In genomic region chr17:19344311-19345066, GRCh38 we compare ENCODE assay signal across 31 cellular contexts. TPM values are rescaled to one million over a fixed set of nuclear protein-coding genes. Genes with fewer than 3 reads are reported as not detected.
DNase-seq lines count a peak whose midpoint lies in the region; ATAC-seq and TF ChIP-seq lines count a peak whose summit lies in the region.
"Had no signal": no experiment of that assay in that cellular context is flagged by ENCODE, and none has a peak within 500 bp of the region (broad histone marks: within the 10 kb centered on the region; RNA-seq: fewer than 3 reads in every experiment).

No MANE protein-coding gene starts in this region.

- H3K9ac ChIP-seq in Karpas-422 (ENCODE audit: low read length), result no peak overlapping the region
- H3K9ac ChIP-seq: BLaER1 had no signal

- H3K4me2 ChIP-seq in osteoblast (ENCODE audit: insufficient read depth, low read length) (no peak overlapping the region), Karpas-422 (ENCODE audit: low read depth, low read length, poor library complexity, severe bottlenecking) (no peak overlapping the region)
- H3K4me2 ChIP-seq: BLaER1 had no signal

- peak; percentile 47 for ATAC-seq in stimulated activated naive CD8-positive, alpha-beta T cell treated with anti-CD3 and anti-CD28 coated beads, Interleukin-15, amount 100 ng/mL, for 72 hours
- ATAC-seq in stimulated activated naive CD8-positive, alpha-beta T cell treated with anti-CD3 and anti-CD28 coated beads, Interleukin-15, Interleukin-2, amounts not matched to agents 100 U/mL and 50 U/mL, for 24 hours, result no peak
- ATAC-seq in HG02973 (IDR thresholded peaks at IDR 0.05; ENCODE audit: unreplicated experiment), result no peak
- ATAC-seq: heart left ventricle had no signal

- no peaks in the 10 kb centered on the region for H3K9me2 ChIP-seq in Karpas-422 (replicated peaks; ENCODE audit: insufficient read depth, low read length)

- no peak overlapping the region for H3K27ac ChIP-seq in osteoblast (ENCODE audit: low read depth, low read length)
- H3K27ac ChIP-seq in vagina, result peak overlapping the region; percentile 91
- H3K27ac ChIP-seq in Karpas-422 (ENCODE audit: low read length), result no peak overlapping the region
- no peak overlapping the region for H3K27ac ChIP-seq in SJCRH30
- H3K27ac ChIP-seq: BLaER1, SK-N-MC had no signal

- no peak overlapping the region for H3K4me3 ChIP-seq in osteoblast (ENCODE audit: insufficient read depth, low read length)
- no peak overlapping the region for H3K4me3 ChIP-seq in vagina
- no peak overlapping the region for H3K4me3 ChIP-seq in Karpas-422 (ENCODE audit: low read length)
- H3K4me3 ChIP-seq in SJCRH30, result no peak overlapping the region
- H3K4me3 ChIP-seq: BLaER1, heart left ventricle, SK-N-MC had no signal

- H3K27me3 ChIP-seq in osteoblast (ENCODE audit: insufficient read depth, low read length), result no peaks in the 10 kb centered on the region
- no peaks in the 10 kb centered on the region for H3K27me3 ChIP-seq in vagina
- no peaks in the 10 kb centered on the region for H3K27me3 ChIP-seq in Karpas-422 (ENCODE audit: low read length)
- no peaks in the 10 kb centered on the region for H3K27me3 ChIP-seq in SJCRH30
- H3K27me3 ChIP-seq: heart left ventricle had no signal

- peaks cover 21% of the 10 kb centered on the region for H3K27me3 Mint-ChIP-seq in stimulated activated naive CD8-positive, alpha-beta T cell treated with anti-CD3 and anti-CD28 coated beads, Interleukin-15, amount 100 ng/mL, for 72 hours

- H3K36me3 ChIP-seq in osteoblast (ENCODE audit: insufficient read depth, low read length) (no peaks in the 10 kb centered on the region), vagina (no peaks in the 10 kb centered on the region), Karpas-422 (ENCODE audit: insufficient read depth, low read length) (no peaks in the 10 kb centered on the region), SJCRH30 (no peaks in the 10 kb centered on the region)
- H3K36me3 ChIP-seq: BLaER1, heart left ventricle had no signal

- H3K4me3 Mint-ChIP-seq in stimulated activated naive CD8-positive, alpha-beta T cell treated with anti-CD3 and anti-CD28 coated beads, Interleukin-15, amount 100 ng/mL, for 72 hours, result no peak overlapping the region
- H3K4me3 Mint-ChIP-seq: T-helper 1 cell treated with Interleukin-12 subunit alpha and Interleukin-12 subunit beta and Interleukin-4 antibody, amounts not matched to agents 30 μg/mL and 1 μg/mL, for 36 hours had no signal

- H3K79me2 ChIP-seq in osteoblast (ENCODE audit: insufficient read depth, low read length), result no peaks in the 10 kb centered on the region
- no peaks in the 10 kb centered on the region for H3K79me2 ChIP-seq in Karpas-422 (ENCODE audit: low read length)

- no peaks in the 10 kb centered on the region for H3K4me1 Mint-ChIP-seq in stimulated activated naive CD8-positive, alpha-beta T cell treated with anti-CD3 and anti-CD28 coated beads, Interleukin-15, amount 100 ng/mL, for 72 hours

- H3K4me1 ChIP-seq in osteoblast (ENCODE audit: insufficient read depth, low read length) (peaks cover 34% of the 10 kb centered on the region), vagina (peaks cover 75% of the 10 kb centered on the region), Karpas-422 (ENCODE audit: low read length) (peaks cover 16% of the 10 kb centered on the region), SJCRH30 (peaks cover 18% of the 10 kb centered on the region)

- DNase-seq in stimulated activated naive CD8-positive, alpha-beta T cell treated with anti-CD3 and anti-CD28 coated beads, Interleukin-15, amount 100 ng/mL, for 72 hours, result no peak
- DNase-seq in stimulated activated naive CD8-positive, alpha-beta T cell treated with anti-CD3 and anti-CD28 coated beads, Interleukin-15, Interleukin-2, amounts not matched to agents 100 U/mL and 50 U/mL, for 24 hours, result no peak
- DNase-seq in islet precursor cell, result peak; percentile 53
- DNase-seq in osteoblast (ENCODE audit: insufficient read length, low spot score, missing footprints), result peak; percentile 26
- no peak for DNase-seq in vagina (ENCODE audit: extremely low spot score in 2 of 2)
- DNase-seq in Karpas-422, result no peak
- no peak for DNase-seq in SJCRH30
- DNase-seq: ACHN; activated CD4-positive, alpha-beta T cell treated with anti-CD3 and anti-CD28 coated beads for 1 hour; activated naive CD4-positive, alpha-beta T cell treated with Interleukin-2 at 50 U/mL for 16 hours; activated T-cell treated with anti-CD3 and anti-CD28 coated beads, Interleukin-2, amount 50 U/mL, for 1 hour; amniotic stem cell; DND-41; effector memory CD4-positive, alpha-beta T cell; foreskin fibroblast; HCEC 1CT; heart left ventricle; kidney glomerular epithelial cell; mesendoderm; NCI-H146; NCI-H2107; NCI-H446 treated with DMSO at 0.1 percent for 48 hours; NCI-H82; RPMI8226; trophoblast cell had no signal

- intact Hi-C loops in vagina (cut with DNase I), result no loop called here

- H3K27ac Mint-ChIP-seq in stimulated activated naive CD8-positive, alpha-beta T cell treated with anti-CD3 and anti-CD28 coated beads, Interleukin-15, amount 100 ng/mL, for 72 hours, result no peak overlapping the region
- H3K27ac Mint-ChIP-seq: T-helper 1 cell treated with Interleukin-12 subunit alpha and Interleukin-12 subunit beta and Interleukin-4 antibody, amounts not matched to agents 30 μg/mL and 1 μg/mL, for 36 hours had no signal

- H2AFZ ChIP-seq in osteoblast (ENCODE audit: low read length) (no peak overlapping the region), Karpas-422 (ENCODE audit: low read length) (no peak overlapping the region)

- TF ChIP-seq CTCF in osteoblast (IDR thresholded peaks at IDR 0.05; ENCODE audit: extremely low read depth, low read depth, low read length) (no peak), vagina (IDR thresholded peaks at IDR 0.05) (no peak)

- no peak for TF ChIP-seq POLR2A in vagina (IDR thresholded peaks at IDR 0.05)

- H3K9me3 Mint-ChIP-seq in stimulated activated naive CD8-positive, alpha-beta T cell treated with anti-CD3 and anti-CD28 coated beads, Interleukin-15, amount 100 ng/mL, for 72 hours, result no peaks in the 10 kb centered on the region
- H3K9me3 Mint-ChIP-seq: T-helper 1 cell treated with Interleukin-12 subunit alpha and Interleukin-12 subunit beta and Interleukin-4 antibody, amounts not matched to agents 30 μg/mL and 1 μg/mL, for 36 hours had no signal

- H4K20me1 ChIP-seq in osteoblast (ENCODE audit: insufficient read depth, low read length) (no peaks in the 10 kb centered on the region), Karpas-422 (ENCODE audit: insufficient read depth, low read depth, low read length) (0 out of 2 replicates have a peak, but pooled peaks cover 3% of the 10 kb centered on the region)

- H3K9me3 ChIP-seq in osteoblast (ENCODE audit: low read depth, low read length) (no peaks in the 10 kb centered on the region), vagina (no peaks in the 10 kb centered on the region), Karpas-422 (ENCODE audit: low read length) (no peaks in the 10 kb centered on the region), SJCRH30 (replicated peaks) (no peaks in the 10 kb centered on the region)
- H3K9me3 ChIP-seq: BLaER1, Caco-2, heart left ventricle had no signal

RNA-seq across cellular contexts. Expression of gene B9D1, which starts 18.0 kb away (rescaled TPM):
- total RNA-seq in osteoblast (20.6 and 21.0 TPM in 2 replicates), vagina (50.6 TPM)
- 22.1 and 29.1 TPM in 2 replicates for total RNA-seq in Karpas-422 (2014; rRNA removed; shearing (Covaris generic); ENCODE audit: low replicate concordance)
- total RNA-seq in SJCRH30 (2014; rRNA removed; shearing (Covaris generic)), result 15.2 and 15.3 TPM in 2 replicates

RNA-seq across cellular contexts. Expression of gene MAPK7, which starts 33.8 kb away (rescaled TPM):
- total RNA-seq in osteoblast (11.5 and 12.7 TPM in 2 replicates), vagina (77.3 TPM)
- 4.1 and 7.8 TPM in 2 replicates for total RNA-seq in Karpas-422 (2014; rRNA removed; shearing (Covaris generic); ENCODE audit: low replicate concordance)
- 38.3 and 43.1 TPM in 2 replicates for total RNA-seq in SJCRH30 (2014; rRNA removed; shearing (Covaris generic))

RNA-seq across cellular contexts. Expression of gene MFAP4, which starts 42.5 kb away (rescaled TPM):
- total RNA-seq in osteoblast (3.6 and 3.8 TPM in 2 replicates), vagina (205 TPM)
- 0.15 TPM in 1 of 2 replicates, not detected in the other for total RNA-seq in Karpas-422 (2014; rRNA removed; shearing (Covaris generic); ENCODE audit: low replicate concordance)
- total RNA-seq in SJCRH30 (2014; rRNA removed; shearing (Covaris generic)), result 79.6 and 82.5 TPM in 2 replicates
- total RNA-seq: Caco-2, pulmonary artery endothelial cell had no signal

Comparison
In these comparisons a context has a peak if more than half of its experiments do, and no peak if none do; other contexts are left out.
1. DNase-seq: peak in islet precursor cell (single experiment) and osteoblast (single experiment); none in stimulated activated naive CD8-positive, alpha-beta T cell treated with anti-CD3 and anti-CD28 coated beads, Interleukin-15, amount 100 ng/mL, for 72 hours (0 of 2), stimulated activated naive CD8-positive, alpha-beta T cell treated with anti-CD3 and anti-CD28 coated beads, Interleukin-15, Interleukin-2, amounts not matched to agents 100 U/mL and 50 U/mL, for 24 hours (single experiment), vagina (0 of 2), Karpas-422 (single experiment) and SJCRH30 (0 of 2).
2. RNA of gene MFAP4, which starts 42.5 kb away (total RNA-seq): 205 TPM in vagina (single experiment) and 79.6 to 82.5 TPM in SJCRH30; 3.6 to 3.8 TPM in osteoblast and 0.15 TPM in Karpas-422; every median in the first group is over 10 times any median in the second.